ENCODE assay signal across 10 cellular contexts in genomic region chr19:54280441-54280840, GRCh38. TPM values are rescaled to one million over a fixed set of nuclear protein-coding genes. Genes with fewer than 3 reads are reported as not detected.
A peak's percentile ranks its signal among the peaks of the same experiment; 100 is the strongest.
DNase-seq lines count a peak whose midpoint lies in the region; ATAC-seq and TF ChIP-seq lines count a peak whose summit lies in the region.
"Not testable (repeated sequence)": the region's sequence is repeated elsewhere in the genome, so short reads cannot be mapped to it uniquely, and the experiment has no call there.
"Had no signal": no experiment of that assay in that cellular context is flagged by ENCODE, and none has a peak within 500 bp of the region (broad histone marks: within the 10 kb centered on the region; RNA-seq: fewer than 3 reads in every experiment).

No MANE protein-coding gene starts in this region.

- not testable (repeated sequence) for H3K4me1 ChIP-seq in colonic mucosa, lower lobe of right lung, stomach

- not testable (repeated sequence) for H3K27ac ChIP-seq in colonic mucosa
- H3K27ac ChIP-seq in lower lobe of right lung (peak overlapping the region; percentile 73), stomach (peak overlapping the region in 2 of 5 donors; percentile 60 to 66)

- not testable (repeated sequence) for H3K36me3 ChIP-seq in colonic mucosa, lower lobe of right lung, stomach

- peak; percentile 77 for DNase-seq in CD1c-positive myeloid dendritic cell (ENCODE audit: extremely low spot score)
- DNase-seq in NOMO-1 treated with dmso at 0.1 percent for 144 hours (lab: John Stamatoyannopoulos, UW; ENCODE audit: unreplicated experiment): peak; percentile 41
- DNase-seq in colonic mucosa; natural killer cell treated with Interleukin-12 subunit alpha and Interleukin-12 subunit beta and Interleukin-15 and Interleukin-18, amount 100 ng/mL, for 72 hours (ENCODE audit: low spot score); stomach: not testable (repeated sequence)
- DNase-seq in left cardiac atrium: peak; percentile 36
- DNase-seq in lower lobe of right lung: peak; percentile 69

- not testable (repeated sequence) for H3K9ac ChIP-seq in colonic mucosa (ENCODE audit: low read depth in 2 of 2, low read length in 2 of 2)

- peaks cover 8 to 17% of the 10 kb centered on the region in 2 donors for H3K27me3 Mint-ChIP-seq in natural killer cell treated with Interleukin-12 subunit alpha and Interleukin-12 subunit beta and Interleukin-15 and Interleukin-18, amount 100 ng/mL, for 72 hours

- H3K4me3 ChIP-seq in colonic mucosa: peak overlapping the region; percentile 15
- H3K4me3 ChIP-seq in lower lobe of right lung: peak overlapping the region; percentile 41
- peak overlapping the region in 3 of 4 donors; percentile 17 to 36 (median 22) for H3K4me3 ChIP-seq in stomach

- H3K27ac Mint-ChIP-seq in natural killer cell treated with Interleukin-12 subunit alpha and Interleukin-12 subunit beta and Interleukin-15 and Interleukin-18, amount 100 ng/mL, for 72 hours: peak overlapping the region in 1 of 2 donors; percentile 23

- H3K27me3 ChIP-seq in colonic mucosa: not testable (repeated sequence)
- H3K27me3 ChIP-seq in lower lobe of right lung (ENCODE audit: low read depth): peaks cover 20% of the 10 kb centered on the region
- peaks cover 0 to 71% (median 9%) of the 10 kb centered on the region in 3 donors for H3K27me3 ChIP-seq in stomach

- H3K9me3 ChIP-seq in colonic mucosa, lower lobe of right lung, stomach: not testable (repeated sequence)

- not testable (repeated sequence) for TF ChIP-seq CTCF in colonic mucosa (IDR thresholded peaks at IDR 0.05); lower lobe of right lung (IDR thresholded peaks at IDR 0.05); stomach (IDR thresholded peaks at IDR 0.05)

- 57 to 71% (median 65%) methylated on average over 9 to 10 of the region's 10 CpGs for WGBS in stomach, 5 donors

- intact Hi-C loops in colonic mucosa (cut with DNase I); left cardiac atrium (cut with DNase I); lower lobe of right lung (cut with DNase I): not testable (repeated sequence)
- intact Hi-C loops in stomach (cut with DNase I; ENCODE audit: low total_unique reads): loop anchor here (5.0 kb wide), 1 partner anchor 307 kb away; no protein-coding TSS in a partner anchor

- H3K4me1 Mint-ChIP-seq in natural killer cell treated with Interleukin-12 subunit alpha and Interleukin-12 subunit beta and Interleukin-15 and Interleukin-18, amount 100 ng/mL, for 72 hours (ENCODE audit: low read depth in 2 of 2): not testable (repeated sequence)

- not testable (repeated sequence) for TF ChIP-seq EP300 in stomach (IDR thresholded peaks at IDR 0.05)

- H3K4me3 Mint-ChIP-seq in natural killer cell treated with Interleukin-12 subunit alpha and Interleukin-12 subunit beta and Interleukin-15 and Interleukin-18, amount 100 ng/mL, for 72 hours: peak overlapping the region; percentile 36

- not testable (repeated sequence) for H3K36me3 Mint-ChIP-seq in natural killer cell treated with Interleukin-12 subunit alpha and Interleukin-12 subunit beta and Interleukin-15 and Interleukin-18, amount 100 ng/mL, for 72 hours

- ATAC-seq in left cardiac atrium: peak; percentile 50 to 73
- peak; percentile 76 to 78 for ATAC-seq in lower lobe of right lung
- ATAC-seq in natural killer cell treated with Interleukin-12 subunit alpha and Interleukin-12 subunit beta and Interleukin-15 and Interleukin-18, amount 100 ng/mL, for 72 hours: not testable (repeated sequence)

- H3K9me3 Mint-ChIP-seq in natural killer cell treated with Interleukin-12 subunit alpha and Interleukin-12 subunit beta and Interleukin-15 and Interleukin-18, amount 100 ng/mL, for 72 hours: not testable (repeated sequence)

- TF ChIP-seq POLR2A in stomach (IDR thresholded peaks at IDR 0.05): not testable (repeated sequence)

RNA-seq across cellular contexts. Expression of gene LILRB2, which starts 0.5 kb away (rescaled TPM):
- total RNA-seq in colonic mucosa (1 to 10 TPM; 1.3 to 5.3 TPM), left cardiac atrium (1 to 10 TPM; 3.3 to 5.5 TPM), lower lobe of right lung (26.1 TPM), stomach (1 to 10 TPM in 3 of 5 donors, under 1 TPM in 1, not detected in 1; 0.87 to 2.2 (median 1.2) TPM)
- total RNA-seq in natural killer cell treated with Interleukin-12 subunit alpha and Interleukin-12 subunit beta and Interleukin-15 and Interleukin-18, amount 100 ng/mL, for 72 hours: 1 to 10 TPM in 1 of 2 donors, not detected in 1; 1.5 TPM
- 1 to 10 TPM; 1.1 to 2.0 (median 1.2) TPM for polyA plus RNA-seq in stomach
- total RNA-seq: HT-29, IMR-90, LHCN-M2 had no signal
- polyA plus RNA-seq: IMR-90 had no signal

RNA-seq across cellular contexts. Expression of gene LILRB5, which starts 23.4 kb away (rescaled TPM):
- 1 to 10 TPM; 2.2 to 8.6 TPM for total RNA-seq in colonic mucosa
- total RNA-seq in left cardiac atrium: 10 to 100 TPM; 15.1 to 21.4 TPM
- 16.0 TPM for total RNA-seq in lower lobe of right lung
- total RNA-seq in natural killer cell treated with Interleukin-12 subunit alpha and Interleukin-12 subunit beta and Interleukin-15 and Interleukin-18, amount 100 ng/mL, for 72 hours: not detected
- total RNA-seq in stomach: 10 to 100 TPM in 1 of 5 donors, 1 to 10 TPM in 3, not detected in 1; 2.8 to 40.8 (median 5.0) TPM
- polyA plus RNA-seq in stomach: 1 to 10 TPM in 2 of 3 donors, under 1 TPM in 1; 0.28 to 3.4 (median 3.0) TPM
- total RNA-seq: HT-29, IMR-90, LHCN-M2 had no signal
- polyA plus RNA-seq: IMR-90 had no signal

RNA-seq across cellular contexts. Expression of gene LILRA5, which starts 32.5 kb away (rescaled TPM):
- total RNA-seq in colonic mucosa (1 to 10 TPM in 1 of 2 donors, under 1 TPM in 1; 0.42 to 2.7 TPM), left cardiac atrium (1 to 10 TPM; 3.7 to 4.7 TPM), lower lobe of right lung (21.9 TPM), stomach (1 to 10 TPM in 3 of 5 donors, not detected in 2; 2.6 to 8.5 (median 2.9) TPM)
- not detected for total RNA-seq in natural killer cell treated with Interleukin-12 subunit alpha and Interleukin-12 subunit beta and Interleukin-15 and Interleukin-18, amount 100 ng/mL, for 72 hours
- polyA plus RNA-seq in stomach: 1 to 10 TPM; 1.1 to 2.9 (median 1.2) TPM
- total RNA-seq: HT-29, IMR-90, LHCN-M2 had no signal
- polyA plus RNA-seq: IMR-90 had no signal

RNA-seq across cellular contexts. Expression of gene LILRA6, which starts 37.9 kb away (rescaled TPM):
- 1 to 10 TPM in 1 of 2 donors, under 1 TPM in 1; 0.54 to 2.3 TPM for total RNA-seq in colonic mucosa
- total RNA-seq in left cardiac atrium: 1 to 10 TPM; 6.0 to 6.5 TPM
- 36.9 TPM for total RNA-seq in lower lobe of right lung
- total RNA-seq in natural killer cell treated with Interleukin-12 subunit alpha and Interleukin-12 subunit beta and Interleukin-15 and Interleukin-18, amount 100 ng/mL, for 72 hours: under 1 TPM in 1 of 2 donors, not detected in 1; 0.47 TPM
- total RNA-seq in stomach: 1 to 10 TPM in 2 of 5 donors, under 1 TPM in 2, not detected in 1; 0.37 to 3.8 (median 1.4) TPM
- 1 to 10 TPM in 1 of 3 donors, under 1 TPM in 2; 0.20 to 1.8 (median 0.81) TPM for polyA plus RNA-seq in stomach
- total RNA-seq: HT-29, IMR-90, LHCN-M2 had no signal
- polyA plus RNA-seq: IMR-90 had no signal

RNA-seq across cellular contexts. Expression of gene LILRB3, which starts 57.6 kb away (rescaled TPM):
- total RNA-seq in colonic mucosa (1 to 10 TPM in 1 of 2 donors, under 1 TPM in 1; 0.44 to 4.1 TPM), left cardiac atrium (10 to 100 TPM in 1 of 2 donors, 1 to 10 TPM in 1; 8.5 to 10.5 TPM), lower lobe of right lung (85.6 TPM), stomach (10 to 100 TPM in 1 of 5 donors, 1 to 10 TPM in 2, under 1 TPM in 1, not detected in 1; 0.89 to 74.7 (median 2.4) TPM)
- under 1 TPM; 0.43 to 0.47 TPM for total RNA-seq in natural killer cell treated with Interleukin-12 subunit alpha and Interleukin-12 subunit beta and Interleukin-15 and Interleukin-18, amount 100 ng/mL, for 72 hours
- polyA plus RNA-seq in stomach: 1 to 10 TPM; 1.7 to 3.0 (median 2.5) TPM
- total RNA-seq: HT-29, IMR-90, LHCN-M2 had no signal
- polyA plus RNA-seq: IMR-90 had no signal
